Comparison of ENCODE assay signal across 26 cellular contexts in the genomic region with DNA sequence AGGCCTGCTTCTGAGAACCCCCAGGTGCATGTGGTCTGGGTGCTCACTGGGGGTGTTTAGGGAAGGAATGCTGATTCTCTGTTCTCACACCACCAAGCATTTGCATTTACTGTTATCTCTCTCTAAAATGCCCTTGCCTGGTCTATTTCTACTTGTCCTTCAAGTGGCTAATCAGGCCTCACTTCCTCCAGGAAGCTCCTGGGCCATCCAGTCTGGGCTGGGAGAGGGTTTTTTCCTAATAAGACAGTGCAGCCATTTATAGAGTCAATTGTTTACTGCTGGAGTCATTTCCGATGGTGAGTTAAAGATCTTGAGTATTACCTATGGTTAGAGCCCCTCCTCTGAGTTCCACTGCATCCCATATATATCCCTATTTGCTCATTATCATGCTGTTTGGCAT.
"Had no signal": no experiment of that assay in that cellular context is flagged by ENCODE, and none has a peak within 500 bp of the region (broad histone marks: within the 10 kb centered on the region; RNA-seq: fewer than 3 reads in every experiment).

No MANE protein-coding gene starts in this region.

- H3K27ac ChIP-seq: HL-60, KMS-11, RWPE1 had no signal

- H3K4me3 Mint-ChIP-seq: IgD-negative memory B cell, T-cell had no signal

- H3K4me3 ChIP-seq: K562 had no signal

- H3K9me3 ChIP-seq: SK-N-SH had no signal

- H3K4me2 ChIP-seq: KMS-11, SK-N-SH had no signal

- H3K36me3 Mint-ChIP-seq: IgD-negative memory B cell, T-cell had no signal

- H3K9me3 Mint-ChIP-seq: T-cell had no signal

- H3K9ac ChIP-seq: KMS-11, SK-N-SH had no signal

- DNase-seq: Kasumi-1; MM.1S; NCI-H1092 treated with DMSO at 0.1 percent for 48 hours; NCI-H1436; NCI-H187; NCI-H2029; NCI-H2081 treated with DMSO at 0.1 percent for 48 hours; NCI-H2171; NCI-H226; NCI-H446; NCI-H510A; NCI-H524 treated with DMSO at 0.1 percent for 48 hours; NCI-H69; NCI-H774; NK-92 treated with Interleukin-12 subunit alpha and Interleukin-12 subunit beta, amount 100 ng/mL, for 24 hours; PC-3; SHP77; SK-N-SH; SW 1271; T-cell had no signal

- ATAC-seq: K562, Panc1, PC-3, T-cell had no signal

- H3K27ac Mint-ChIP-seq: IgD-negative memory B cell, T-cell had no signal

- H3K27me3 Mint-ChIP-seq: T-cell had no signal

- H3K4me1 Mint-ChIP-seq: IgD-negative memory B cell had no signal
